Comparison of ENCODE assay signal across 8 cellular contexts in the genomic region with DNA sequence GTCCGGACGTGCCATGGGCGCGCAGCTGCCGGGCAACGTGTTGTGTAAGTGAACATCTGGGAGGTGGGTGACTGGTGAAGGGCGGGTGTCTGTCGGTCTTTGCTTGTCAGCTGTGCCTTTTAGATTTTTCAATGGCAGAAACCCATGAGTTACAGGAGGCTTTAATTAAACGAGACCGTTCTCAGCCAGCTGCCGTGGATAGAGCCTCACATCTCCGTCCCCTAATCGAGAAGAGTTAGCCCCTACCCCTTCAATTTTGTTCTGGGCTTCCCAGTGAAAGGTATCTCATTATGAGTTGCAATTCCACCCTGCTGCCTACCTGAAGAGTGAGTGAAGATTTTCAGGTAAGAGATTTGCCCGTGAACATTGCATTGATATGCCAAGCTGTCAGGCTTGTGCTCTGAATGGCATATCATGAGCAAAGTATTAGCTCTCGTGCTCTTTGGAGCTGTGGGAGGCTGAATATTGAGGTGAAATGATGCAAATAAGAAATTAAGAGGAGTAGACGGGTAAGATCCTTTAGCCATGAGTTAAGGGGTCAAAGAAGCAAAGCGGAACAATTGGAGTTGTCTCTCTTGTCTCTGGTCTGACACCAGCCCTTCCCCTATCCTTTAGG.
DNase-seq lines count a peak whose midpoint lies in the region; ATAC-seq and TF ChIP-seq lines count a peak whose summit lies in the region.

No MANE protein-coding gene starts in this region.

- WGBS in ectodermal cell, 2 experiments: 24 to 27% methylated on average over 17 of the region's 17 CpGs

- no peaks in the 10 kb centered on the region for H3K9me3 ChIP-seq in ectodermal cell (ENCODE audit: control insufficient read depth, low read length)

- H3K4me3 Mint-ChIP-seq in natural killer cell treated with Interleukin-12 subunit alpha and Interleukin-12 subunit beta and Interleukin-15 and Interleukin-18, amount 100 ng/mL, for 72 hours: peak overlapping the region; percentile 45

- no peak overlapping the region for H3K27ac Mint-ChIP-seq in natural killer cell treated with Interleukin-12 subunit alpha and Interleukin-12 subunit beta and Interleukin-15 and Interleukin-18, amount 100 ng/mL, for 72 hours

- no peak for TF ChIP-seq CTCF in GM12875 (IDR thresholded peaks at IDR 0.05; ENCODE audit: borderline replicate concordance, insufficient read depth, low read depth, low read length)

- H3K27ac ChIP-seq in ectodermal cell (ENCODE audit: insufficient read depth, low read depth, low read length, poor library complexity, severe bottlenecking): no peak overlapping the region

- ATAC-seq in GM21529 (IDR thresholded peaks at IDR 0.05; ENCODE audit: unreplicated experiment): peak; percentile 29
- ATAC-seq in natural killer cell treated with Interleukin-12 subunit alpha and Interleukin-12 subunit beta and Interleukin-15 and Interleukin-18, amount 100 ng/mL, for 72 hours: peak in 1 of 2 donors; percentile 55

- peaks cover 4% of the 10 kb centered on the region for H3K4me1 ChIP-seq in ectodermal cell (ENCODE audit: control insufficient read depth, insufficient read depth, low read length)

- H3K36me3 Mint-ChIP-seq in natural killer cell treated with Interleukin-12 subunit alpha and Interleukin-12 subunit beta and Interleukin-15 and Interleukin-18, amount 100 ng/mL, for 72 hours: no peaks in the 10 kb centered on the region

- H3K4me3 ChIP-seq in GM12875 (ENCODE audit: low read depth, low read length): peak overlapping the region; percentile 67
- H3K4me3 ChIP-seq in ectodermal cell (ENCODE audit: insufficient read depth, low read depth, low read length): peak overlapping the region; percentile 45

- peak; percentile 71 for DNase-seq in NCI-H69 (lab: John Stamatoyannopoulos, UW)
- no peak for DNase-seq in natural killer cell treated with Interleukin-12 subunit alpha and Interleukin-12 subunit beta and Interleukin-15 and Interleukin-18, amount 100 ng/mL, for 72 hours (ENCODE audit: low spot score)
- DNase-seq in SW 1271 (lab: John Stamatoyannopoulos, UW): no peak
- no peak for DNase-seq in mucosa of gallbladder (ENCODE audit: low spot score)
- no peak for DNase-seq in occipital lobe (lab: John Stamatoyannopoulos, UW)

- H3K9me3 Mint-ChIP-seq in natural killer cell treated with Interleukin-12 subunit alpha and Interleukin-12 subunit beta and Interleukin-15 and Interleukin-18, amount 100 ng/mL, for 72 hours: no peaks in the 10 kb centered on the region

- peaks cover 26% of the 10 kb centered on the region for H3K27me3 ChIP-seq in ectodermal cell (ENCODE audit: control insufficient read depth, insufficient read depth, low read length, poor library complexity, severe bottlenecking)

- no peaks in the 10 kb centered on the region for H3K36me3 ChIP-seq in ectodermal cell (ENCODE audit: control insufficient read depth, insufficient read depth, low read length)

- peaks cover 23 to 27% of the 10 kb centered on the region in 2 donors for H3K27me3 Mint-ChIP-seq in natural killer cell treated with Interleukin-12 subunit alpha and Interleukin-12 subunit beta and Interleukin-15 and Interleukin-18, amount 100 ng/mL, for 72 hours

- H3K4me1 Mint-ChIP-seq in natural killer cell treated with Interleukin-12 subunit alpha and Interleukin-12 subunit beta and Interleukin-15 and Interleukin-18, amount 100 ng/mL, for 72 hours (ENCODE audit: low read depth in 2 of 2): peaks cover 5 to 10% of the 10 kb centered on the region in 2 donors
